Comparison of ENCODE assay signal across 34 cellular contexts in genomic region chrX:32618154-32618553, GRCh38.
"Had no signal": no experiment of that assay in that cellular context is flagged by ENCODE, and none has a peak within 500 bp of the region (broad histone marks: within the 10 kb centered on the region; RNA-seq: fewer than 3 reads in every experiment).

No MANE protein-coding gene starts in this region.

- DNase-seq: Karpas-422, Kasumi-1, MG63, MM.1S, MV-4-11, NCI-H1048, NCI-H1092, NCI-H1092 treated with DMSO at 0.1 percent for 48 hours, NCI-H1105, NCI-H1105 treated with DMSO at 0.1 percent for 48 hours, NCI-H1417, NCI-H1417 treated with DMSO at 0.1 percent for 48 hours, NCI-H1436, NCI-H1436 treated with DMSO at 0.1 percent for 48 hours, NCI-H146, NCI-H1694, NCI-H1694 treated with DMSO at 0.1 percent for 48 hours, NCI-H187, NCI-H187 treated with DMSO at 0.1 percent for 48 hours, NCI-H2029, NCI-H2029 treated with DMSO at 0.1 percent for 48 hours, NCI-H2081, NCI-H2081 treated with DMSO at 0.1 percent for 48 hours, NCI-H2107, NCI-H2171, NCI-H2171 treated with DMSO at 0.1 percent for 48 hours, NCI-H2227 treated with DMSO at 0.1 percent for 48 hours, NCI-H226, NCI-H345, NCI-H446, NCI-H446 treated with DMSO at 0.1 percent for 48 hours, NCI-H510A, NCI-H510A treated with DMSO at 0.1 percent for 48 hours, NCI-H524 had no signal

- H3K36me3 ChIP-seq: MG63 had no signal

- H3K4me3 ChIP-seq: MG63 had no signal

- H3K9me3 ChIP-seq: MG63 had no signal
